ENCODE assay signal across 9 cellular contexts in the genomic region with DNA sequence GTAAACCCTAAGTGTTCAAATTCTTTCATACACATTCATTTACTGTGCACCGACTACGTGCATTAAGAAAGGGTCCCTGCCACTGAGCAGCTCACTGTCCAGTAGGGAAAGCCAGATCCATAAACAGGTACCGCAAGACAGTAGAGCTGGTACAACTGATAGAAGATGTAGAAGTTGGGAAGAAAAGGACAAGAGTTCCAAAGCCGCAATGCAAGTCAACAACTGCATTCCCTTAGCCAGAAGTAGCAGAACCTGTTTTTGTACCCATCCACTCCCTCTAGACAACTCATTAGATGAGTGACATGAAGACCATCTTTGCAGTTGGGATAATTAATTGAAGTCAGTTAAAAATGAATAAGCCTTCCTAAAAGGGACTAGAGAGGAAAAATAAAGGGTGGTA. TPM values are rescaled to one million over a fixed set of nuclear protein-coding genes. Genes with fewer than 3 reads are reported as not detected.
DNase-seq lines count a peak whose midpoint lies in the region; ATAC-seq, FAIRE-seq and TF ChIP-seq lines count a peak whose summit lies in the region.
"Had no signal": no experiment of that assay in that cellular context is flagged by ENCODE, and none has a peak within 500 bp of the region (broad histone marks: within the 10 kb centered on the region; RNA-seq: fewer than 3 reads in every experiment).

No MANE protein-coding gene starts in this region.

- H3K4me1 Mint-ChIP-seq in activated CD4-positive, alpha-beta memory T cell treated with anti-CD3 and anti-CD28 coated beads, Interleukin-2, amount 10 ng/mL, durations not matched to agents 7 days and 5 days: peaks cover 51% of the 10 kb centered on the region

- H3K4me1 ChIP-seq in right cardiac atrium (ENCODE audit: control insufficient read depth, insufficient read depth, low read length): peaks cover 3% of the 10 kb centered on the region

- no peak for ATAC-seq in right cardiac atrium
- no peak for ATAC-seq in left cardiac atrium
- no peak for ATAC-seq in GM21529 (IDR thresholded peaks at IDR 0.05; ENCODE audit: unreplicated experiment)
- ATAC-seq in GM21526 (IDR thresholded peaks at IDR 0.05; ENCODE audit: low FRiP score, unreplicated experiment): no peak

- no peak overlapping the region for H3K27ac ChIP-seq in right cardiac atrium (ENCODE audit: low read length)

- no peaks in the 10 kb centered on the region for H3K9me3 ChIP-seq in right cardiac atrium (ENCODE audit: control insufficient read depth, low read length)

- no peaks in the 10 kb centered on the region for H3K9me3 Mint-ChIP-seq in activated CD4-positive, alpha-beta memory T cell treated with anti-CD3 and anti-CD28 coated beads, Interleukin-2, amount 10 ng/mL, durations not matched to agents 7 days and 5 days

- no peak for TF ChIP-seq POLR2A in GM12892 (IDR thresholded peaks at IDR 0.05; ENCODE audit: low read depth, low read length)

- CTCF ChIA-PET in activated CD4-positive, alpha-beta memory T cell treated with anti-CD3 and anti-CD28 coated beads, Interleukin-2, amount 10 ng/mL, durations not matched to agents 7 days and 5 days (lab: Charles Lee): no interaction called here

- H3K36me3 Mint-ChIP-seq in activated CD4-positive, alpha-beta memory T cell treated with anti-CD3 and anti-CD28 coated beads, Interleukin-2, amount 10 ng/mL, durations not matched to agents 7 days and 5 days (ENCODE audit: low read depth): peaks cover 9% of the 10 kb centered on the region

- POLR2A ChIA-PET in activated CD4-positive, alpha-beta memory T cell treated with anti-CD3 and anti-CD28 coated beads, Interleukin-2, amount 10 ng/mL, durations not matched to agents 7 days and 5 days (lab: Charles Lee): interaction anchor here (1.0 to 5.1 kb wide), 10 partner anchors 9 to 95 kb away, joined by 3 to 54 read pairs (median 4); a partner anchor contains a TSS

- FAIRE-seq in GM12892 (lab: Jason Lieb, UNC): no peak

- no peaks in the 10 kb centered on the region for H3K27me3 Mint-ChIP-seq in activated CD4-positive, alpha-beta memory T cell treated with anti-CD3 and anti-CD28 coated beads, Interleukin-2, amount 10 ng/mL, durations not matched to agents 7 days and 5 days

- WGBS in right cardiac atrium: 65% methylated on average over 4 of the region's 4 CpGs

- intact Hi-C loops in right cardiac atrium (cut with DNase I) (loop anchor here in 1 of 4 donors (10.0 kb wide), 1 partner anchor 50 kb away; a partner anchor contains a TSS), left cardiac atrium (cut with DNase I) (no loop called here)

- peak overlapping the region; percentile 95 for H3K4me3 ChIP-seq in right cardiac atrium (ENCODE audit: low read length)

- DNase-seq in right cardiac atrium: no peak
- DNase-seq in left cardiac atrium: no peak
- DNase-seq in activated CD4-positive, alpha-beta memory T cell treated with anti-CD3 and anti-CD28 coated beads, Interleukin-2, amount 10 ng/mL, durations not matched to agents 7 days and 5 days: no peak
- peak; percentile 13 for DNase-seq in iPS-NIHi11 (ENCODE audit: low spot score)
- DNase-seq in AG08396 (ENCODE audit: low spot score): no peak
- DNase-seq in GM12892 (ENCODE audit: insufficient read length): no peak
- DNase-seq: NCI-H1694 treated with DMSO at 0.1 percent for 48 hours had no signal

- H3K4me3 Mint-ChIP-seq in activated CD4-positive, alpha-beta memory T cell treated with anti-CD3 and anti-CD28 coated beads, Interleukin-2, amount 10 ng/mL, durations not matched to agents 7 days and 5 days: peak overlapping the region; percentile 94

- no peaks in the 10 kb centered on the region for H3K27me3 ChIP-seq in right cardiac atrium (ENCODE audit: control insufficient read depth, insufficient read depth)

- H3K27ac Mint-ChIP-seq in activated CD4-positive, alpha-beta memory T cell treated with anti-CD3 and anti-CD28 coated beads, Interleukin-2, amount 10 ng/mL, durations not matched to agents 7 days and 5 days: peak overlapping the region; percentile 84

RNA-seq across cellular contexts. Expression of a gene that starts 1.3 kb away (rescaled TPM):
- total RNA-seq in right cardiac atrium (10 to 100 TPM in 1 of 4 donors, 1 to 10 TPM in 3; 7.7 to 12.8 (median 9.0) TPM), left cardiac atrium (10 to 100 TPM in 1 of 2 donors, 1 to 10 TPM in 1; 7.2 to 10.7 TPM)
- polyA plus RNA-seq in right cardiac atrium: 2.8 TPM
- 10 to 100 TPM; 42.4 to 43.7 TPM for total RNA-seq in activated CD4-positive, alpha-beta memory T cell treated with anti-CD3 and anti-CD28 coated beads, Interleukin-2, amount 10 ng/mL, durations not matched to agents 7 days and 5 days
- 15.6 TPM for polyA plus RNA-seq in GM12892 (2012; ENCODE audit: missing spikeins)

RNA-seq across cellular contexts. Expression of a gene that starts 14.6 kb away (rescaled TPM):
- total RNA-seq in right cardiac atrium (100 to 1,000 TPM; 322 to 429 (median 358) TPM), left cardiac atrium (100 to 1,000 TPM; 202 to 260 TPM)
- 204 TPM for polyA plus RNA-seq in right cardiac atrium
- total RNA-seq in activated CD4-positive, alpha-beta memory T cell treated with anti-CD3 and anti-CD28 coated beads, Interleukin-2, amount 10 ng/mL, durations not matched to agents 7 days and 5 days: 10 to 100 TPM; 16.8 TPM
- 93.9 TPM for polyA plus RNA-seq in GM12892 (2012; ENCODE audit: missing spikeins)

RNA-seq across cellular contexts. Expression of a gene that starts 52.8 kb away (rescaled TPM):
- 10 to 100 TPM; 58.5 to 69.9 (median 62.4) TPM for total RNA-seq in right cardiac atrium
- 33.4 TPM for polyA plus RNA-seq in right cardiac atrium
- 10 to 100 TPM; 47.3 to 50.0 TPM for total RNA-seq in left cardiac atrium
- total RNA-seq in activated CD4-positive, alpha-beta memory T cell treated with anti-CD3 and anti-CD28 coated beads, Interleukin-2, amount 10 ng/mL, durations not matched to agents 7 days and 5 days: 10 to 100 TPM; 43.4 to 45.6 TPM
- 24.3 TPM for polyA plus RNA-seq in GM12892 (2012; ENCODE audit: missing spikeins)

Comparison
In these comparisons a context has a peak if more than half of its experiments do, and no peak if none do; other contexts are left out.
1. RNA of a gene that starts 14.6 kb away (total RNA-seq): 322 to 429 TPM in right cardiac atrium and 202 to 260 TPM in left cardiac atrium; 16.8 TPM in activated CD4-positive, alpha-beta memory T cell treated with anti-CD3 and anti-CD28 coated beads, Interleukin-2, amount 10 ng/mL, durations not matched to agents 7 days and 5 days; every median in the first group is over 10 times any median in the second.